30 cellular contexts compared by ENCODE assay signal in genomic region chr1:87194271-87194774, GRCh38.
"Had no signal": no experiment of that assay in that cellular context is flagged by ENCODE, and none has a peak within 500 bp of the region (broad histone marks: within the 10 kb centered on the region; RNA-seq: fewer than 3 reads in every experiment).

No MANE protein-coding gene starts in this region.

- H3K27me3 ChIP-seq: esophagus squamous epithelium, left lung, neural progenitor cell, stomach, thyroid gland, upper lobe of right lung, uterus had no signal

- H3K9me3 ChIP-seq: mucosa of descending colon, thyroid gland, upper lobe of right lung, uterus had no signal

- H3K4me2 ChIP-seq: neural progenitor cell, smooth muscle cell had no signal

- H2AFZ ChIP-seq: neural progenitor cell, parathyroid adenoma had no signal

- H3K27ac Mint-ChIP-seq: mesothelial cell of epicardium; naive B cell; natural killer cell treated with Interleukin-12 subunit alpha and Interleukin-12 subunit beta and Interleukin-15 and Interleukin-18, amount 100 ng/mL, for 72 hours; neural progenitor cell; progenitor cell of endocrine pancreas; stimulated activated effector memory CD8-positive, alpha-beta T cell treated with anti-CD3 and anti-CD28 coated beads, Interleukin-12 subunit alpha, Interleukin-12 subunit beta, amount 100 ng/mL, for 72 hours had no signal

- H3K9ac ChIP-seq: neural progenitor cell, parathyroid adenoma had no signal

- H3K36me3 Mint-ChIP-seq: neural progenitor cell; stimulated activated effector memory CD8-positive, alpha-beta T cell treated with anti-CD3 and anti-CD28 coated beads, Interleukin-12 subunit alpha, Interleukin-12 subunit beta, amount 100 ng/mL, for 72 hours had no signal

- H3K4me3 ChIP-seq: coronary artery, esophagus squamous epithelium, heart right ventricle, left lung, mucosa of descending colon, neural progenitor cell, smooth muscle cell, stomach, thyroid gland, upper lobe of right lung, uterus had no signal

- ATAC-seq: heart right ventricle; left cardiac atrium; left lung; mucosa of descending colon; natural killer cell treated with Interleukin-12 subunit alpha and Interleukin-12 subunit beta and Interleukin-15 and Interleukin-18, amount 100 ng/mL, for 72 hours; sciatic nerve; stimulated activated effector memory CD8-positive, alpha-beta T cell treated with anti-CD3 and anti-CD28 coated beads, Interleukin-12 subunit alpha, Interleukin-12 subunit beta, amount 100 ng/mL, for 72 hours; upper lobe of right lung had no signal

- H3K4me1 ChIP-seq: esophagus squamous epithelium, heart right ventricle, left lung, parathyroid adenoma, stomach, thyroid gland, upper lobe of right lung, uterus had no signal

- DNase-seq: dermis blood vessel endothelial cell; effector memory CD4-positive, alpha-beta T cell; erythroblast; esophagus squamous epithelium; foreskin melanocyte; glutamatergic neuron; heart right ventricle; hippocampal formation; left cardiac atrium; left lung; mesenchymal stem cell; mucosa of descending colon; naive B cell; stimulated activated CD4-positive, alpha-beta T cell treated with anti-CD3 and anti-CD28 coated beads, Interleukin-12 subunit alpha, Interleukin-12 subunit beta, amount 100 ng/mL, for 4 hours; stimulated activated CD4-positive, alpha-beta T cell treated with anti-CD3 and anti-CD28 coated beads, Interleukin-1b, Interleukin-23, amount 100 ng/mL, for 48 hours; stimulated activated CD4-positive, alpha-beta T cell treated with anti-CD3 and anti-CD28 coated beads, Interleukin-4, amount 100 ng/mL, for 24 hours; stimulated activated naive CD4-positive, alpha-beta T cell treated with Interleukin-2 at 50 U/mL for 16 hours; stomach; thyroid gland; upper lobe of right lung; uterus had no signal

- H3K27ac ChIP-seq: coronary artery, esophagus squamous epithelium, heart right ventricle, left lung, neural progenitor cell, parathyroid adenoma, stomach, thyroid gland, upper lobe of right lung, uterus had no signal

- H3K36me3 ChIP-seq: esophagus squamous epithelium, heart right ventricle, left lung, stomach, thyroid gland, upper lobe of right lung, uterus had no signal

- H3K79me2 ChIP-seq: parathyroid adenoma had no signal
